Comparison of ENCODE assay signal across 8 cellular contexts in genomic region chr17:77140166-77140877, GRCh38. TPM values are rescaled to one million over a fixed set of nuclear protein-coding genes. Genes with fewer than 3 reads are reported as not detected.
A peak's percentile ranks its signal among the peaks of the same experiment; 100 is the strongest.
DNase-seq lines count a peak whose midpoint lies in the region; ATAC-seq, FAIRE-seq and TF ChIP-seq lines count a peak whose summit lies in the region.

No MANE protein-coding gene starts in this region.

- peak overlapping the region; percentile 89 to 99 (median 95) for H3K27ac ChIP-seq in adrenal gland
- H3K27ac ChIP-seq in upper lobe of right lung, result peak overlapping the region; percentile 91

- peak; percentile 90 for DNase-seq in GM12891 (ENCODE audit: insufficient read length, low spot score)
- peak; percentile 100 for DNase-seq in NCI-H1436 (lab: John Stamatoyannopoulos, UW)
- DNase-seq in SW480 (ENCODE audit: low spot score), result peak; percentile 96
- peak; percentile 99 to 100 (median 99) for DNase-seq in adrenal gland
- peak; percentile 99 for DNase-seq in left cardiac atrium
- DNase-seq in posterior vena cava (ENCODE audit: low spot score), result peak; percentile 100
- peak; percentile 100 for DNase-seq in upper lobe of right lung

- peak; percentile 91 for FAIRE-seq in GM12891 (lab: Jason Lieb, UNC)

- H3K9me3 ChIP-seq in adrenal gland (replicated peaks in 1 of 3) (no peaks in the 10 kb centered on the region), upper lobe of right lung (no peaks in the 10 kb centered on the region)

- TF ChIP-seq POLR2A in GM12891 (IDR thresholded peaks at IDR 0.05; ENCODE audit: low read depth, low read length), result peak; percentile 73
- TF ChIP-seq POLR2A in adrenal gland (IDR thresholded peaks at IDR 0.05), result peak; percentile 85 to 96

- ATAC-seq in HG02798 (IDR thresholded peaks at IDR 0.05; ENCODE audit: poor library complexity, unreplicated experiment), result peak; percentile 92
- ATAC-seq in left cardiac atrium, result peak; percentile 98
- ATAC-seq in upper lobe of right lung, result peak; percentile 97

- TF ChIP-seq CTCF in adrenal gland (IDR thresholded peaks at IDR 0.05) (peak in 3 of 6 experiments; percentile 22 to 34 (median 34)), upper lobe of right lung (IDR thresholded peaks at IDR 0.05) (no peak)

- peaks cover 0 to 23% of the 10 kb centered on the region in 2 donors for H3K36me3 ChIP-seq in adrenal gland (replicated peaks in 1 of 2)
- H3K36me3 ChIP-seq in upper lobe of right lung, result peaks cover 22% of the 10 kb centered on the region

- peaks cover 37 to 41% of the 10 kb centered on the region in 2 donors for H3K4me1 ChIP-seq in adrenal gland (replicated peaks in 1 of 2)
- H3K4me1 ChIP-seq in upper lobe of right lung, result peaks cover 34% of the 10 kb centered on the region

- intact Hi-C loops in adrenal gland (cut with DNase I), result loop anchor here in 1 of 2 donors (10.0 kb wide), 2 partner anchors 46 to 64 kb away; no protein-coding TSS in a partner anchor
- intact Hi-C loops in left cardiac atrium (cut with DNase I), result loop anchor here in 1 of 2 donors (5.0 kb wide), 1 partner anchor 43 kb away; no protein-coding TSS in a partner anchor
- intact Hi-C loops in posterior vena cava (cut with DNase I), result loop anchor here (10.0 kb wide), 2 partner anchors 46 to 54 kb away; no protein-coding TSS in a partner anchor
- intact Hi-C loops in upper lobe of right lung (cut with DNase I), result loop anchor here (10.0 kb wide), 2 partner anchors 46 to 64 kb away; no protein-coding TSS in a partner anchor

- H3K27me3 ChIP-seq in adrenal gland, result no peaks in the 10 kb centered on the region
- H3K27me3 ChIP-seq in upper lobe of right lung, result no peaks in the 10 kb centered on the region

- WGBS in adrenal gland, 4 donors, result 0 to 2% (median 1%) methylated on average over 6 to 67 of the region's 67 CpGs

- H3K4me3 ChIP-seq in adrenal gland, result peak overlapping the region in 2 of 4 donors; percentile 86 to 96
- H3K4me3 ChIP-seq in upper lobe of right lung, result peak overlapping the region; percentile 75

TF ChIP-seq in GM12891, 5 proteins besides CTCF, POLR2A, EP300 and RAD21:
- TF ChIP-seq POLR2AphosphoS5 (IDR thresholded peaks at IDR 0.05; ENCODE audit: low read depth, low read length), result peak; percentile 59
- peak; percentile 6 for TF ChIP-seq PAX5 (IDR thresholded peaks at IDR 0.05; ENCODE audit: insufficient read depth, low read length, severe bottlenecking)
- TF ChIP-seq TAF1 (IDR thresholded peaks at IDR 0.05; ENCODE audit: low read depth, low read length), result peak; percentile 78
- TF ChIP-seq POU2F2 (IDR thresholded peaks at IDR 0.05; ENCODE audit: low read depth, low read length), result peak; percentile 53; the same call in 1 of the 2 replicates
- peak; percentile 66 for TF ChIP-seq SPI1 (IDR thresholded peaks at IDR 0.05; ENCODE audit: low read depth, low read length)

RNA-seq across cellular contexts. Expression of gene SEC14L1, which starts 0.4 kb away (rescaled TPM):
- 37.0 TPM for polyA plus RNA-seq in GM12891 (2012; ENCODE audit: low read depth, missing spikeins)
- total RNA-seq in adrenal gland, result 100 to 1,000 TPM; 130 to 255 (median 199) TPM
- polyA plus RNA-seq in adrenal gland, result 100 to 1,000 TPM in 2 of 3 donors, 10 to 100 TPM in 1; 61.8 to 125 (median 119) TPM
- total RNA-seq in left cardiac atrium, result 10 to 100 TPM; 71.6 to 82.2 TPM
- total RNA-seq in posterior vena cava, result 10 to 100 TPM; 66.1 to 78.3 TPM
- total RNA-seq in upper lobe of right lung, result 144 TPM
